ENCODE assay signal across 8 cellular contexts in genomic region chr1:228085287-228085926, GRCh38. TPM values are rescaled to one million over a fixed set of nuclear protein-coding genes. Genes with fewer than 3 reads are reported as not detected.
A peak's percentile ranks its signal among the peaks of the same experiment; 100 is the strongest.
DNase-seq lines count a peak whose midpoint lies in the region; ATAC-seq and TF ChIP-seq lines count a peak whose summit lies in the region.

No MANE protein-coding gene starts in this region.

- DNase-seq in H7 (peak; percentile 78), fibroblast of the aortic adventitia (ENCODE audit: low read depth) (peak; percentile 92), retinal pigment epithelial cell (ENCODE audit: low read depth) (no peak), LoVo (ENCODE audit: low spot score) (no peak), retina (no peak)
- no peak for DNase-seq in stimulated activated naive CD4-positive, alpha-beta T cell (lab: John Stamatoyannopoulos, UW)

- ATAC-seq in GM21619 (IDR thresholded peaks at IDR 0.05; ENCODE audit: unreplicated experiment): no peak

- peaks cover 97% of the 10 kb centered on the region for H3K79me2 ChIP-seq in SU-DHL-6 (ENCODE audit: insufficient read depth, low read length)

- H3K4me3 ChIP-seq in H7 (ENCODE audit: insufficient read depth, low read depth, low read length) (no peak overlapping the region), SU-DHL-6 (ENCODE audit: insufficient read depth, low read length, poor library complexity, severe bottlenecking) (no peak overlapping the region), fibroblast of the aortic adventitia (ENCODE audit: low read depth, low read length) (peak overlapping the region; percentile 95), retinal pigment epithelial cell (ENCODE audit: low read length) (peak overlapping the region; percentile 24)

- H3K27ac ChIP-seq in SU-DHL-6 (ENCODE audit: low read depth, low read length): no peak overlapping the region

- peak overlapping the region; percentile 98 for H3K9ac ChIP-seq in SU-DHL-6 (ENCODE audit: low read length)

- H3K4me2 ChIP-seq in SU-DHL-6 (ENCODE audit: low read depth, low read length, poor library complexity, severe bottlenecking): peak overlapping the region; percentile 77

- no peak overlapping the region for H2AFZ ChIP-seq in SU-DHL-6 (ENCODE audit: low read depth, low read length, severe bottlenecking)

- no peaks in the 10 kb centered on the region for H3K9me3 ChIP-seq in SU-DHL-6 (ENCODE audit: insufficient read depth, low read length)

- 0 out of 2 replicates have a peak, but pooled peaks cover 1% of the 10 kb centered on the region for H3K27me3 ChIP-seq in H7 (ENCODE audit: control insufficient read depth, insufficient read depth, low read length)
- no peaks in the 10 kb centered on the region for H3K27me3 ChIP-seq in SU-DHL-6 (ENCODE audit: low read length)

- no peak for TF ChIP-seq CTCF in SU-DHL-6 (IDR thresholded peaks at IDR 0.05; ENCODE audit: insufficient read depth, low read length, poor library complexity, severe bottlenecking)
- TF ChIP-seq CTCF in fibroblast of the aortic adventitia (IDR thresholded peaks at IDR 0.05; ENCODE audit: insufficient read depth, low read length): no peak
- no peak for TF ChIP-seq CTCF in retinal pigment epithelial cell (conservative IDR thresholded peaks at IDR 0.05; ENCODE audit: low read depth, low read length)

- no peaks in the 10 kb centered on the region for H3F3A ChIP-seq in SU-DHL-6 (ENCODE audit: insufficient read depth)

- peaks cover 35% of the 10 kb centered on the region for H4K20me1 ChIP-seq in SU-DHL-6 (ENCODE audit: low read depth, low read length)

- no peaks in the 10 kb centered on the region for H3K9me2 ChIP-seq in SU-DHL-6 (replicated peaks; ENCODE audit: insufficient read depth, low read length)

- H3K36me3 ChIP-seq in H7 (replicated peaks; ENCODE audit: control insufficient read depth, insufficient read depth, low read length) (no peaks in the 10 kb centered on the region; the same call in none of the 2 replicates), SU-DHL-6 (ENCODE audit: low read length) (no peaks in the 10 kb centered on the region)

RNA-seq across cellular contexts. Expression of gene ARF1, which starts 2.9 kb away (rescaled TPM):
- total RNA-seq in H7 (2014; rRNA removed; shearing (Covaris generic)): 292 and 326 TPM in 2 replicates
- total RNA-seq in fibroblast of the aortic adventitia (ENCODE audit: low replicate concordance): 58.0 and 246 TPM in 2 replicates

RNA-seq across cellular contexts. Expression of gene C1orf35, which starts 17.7 kb away (rescaled TPM):
- total RNA-seq in H7 (2014; rRNA removed; shearing (Covaris generic)): 38.9 and 45.7 TPM in 2 replicates
- total RNA-seq in fibroblast of the aortic adventitia (ENCODE audit: low replicate concordance): 5.9 and 21.8 TPM in 2 replicates

RNA-seq across cellular contexts. Expression of gene MRPL55, which starts 23.7 kb away (rescaled TPM):
- 109 and 172 TPM in 2 replicates for total RNA-seq in H7 (2014; rRNA removed; shearing (Covaris generic))
- total RNA-seq in fibroblast of the aortic adventitia (ENCODE audit: low replicate concordance): 32.5 and 74.1 TPM in 2 replicates

RNA-seq across cellular contexts. Expression of gene GUK1, which starts 54.7 kb away (rescaled TPM):
- total RNA-seq in H7 (2014; rRNA removed; shearing (Covaris generic)): 216 and 224 TPM in 2 replicates
- 171 and 217 TPM in 2 replicates for total RNA-seq in fibroblast of the aortic adventitia (ENCODE audit: low replicate concordance)

Comparison
In these comparisons a context has a peak if more than half of its experiments do, and no peak if none do; other contexts are left out.
1. DNase-seq: peak in H7 (single experiment) and fibroblast of the aortic adventitia (single experiment); none in retinal pigment epithelial cell (single experiment), stimulated activated naive CD4-positive, alpha-beta T cell (0 of 6), LoVo (single experiment) and retina (single experiment).
2. H3K4me3 ChIP-seq: peak in fibroblast of the aortic adventitia (single experiment) and retinal pigment epithelial cell (single experiment); none in H7 (single experiment) and SU-DHL-6 (single experiment).